Comparison of ENCODE assay signal across 17 cellular contexts in genomic region chr6:43734294-43734665, GRCh38. TPM values are rescaled to one million over a fixed set of nuclear protein-coding genes. Genes with fewer than 3 reads are reported as not detected.
DNase-seq lines count a peak whose midpoint lies in the region; ATAC-seq and TF ChIP-seq lines count a peak whose summit lies in the region.
"Had no signal": no experiment of that assay in that cellular context is flagged by ENCODE, and none has a peak within 500 bp of the region (broad histone marks: within the 10 kb centered on the region; RNA-seq: fewer than 3 reads in every experiment).

No MANE protein-coding gene starts in this region.

- peak overlapping the region; percentile 11 for H3K4me3 Mint-ChIP-seq in activated CD4-positive, alpha-beta T cell treated with anti-CD3 and anti-CD28 coated beads, Interleukin-2, amount 10 ng/mL, durations not matched to agents 24 days and 14 days
- no peak overlapping the region for H3K4me3 Mint-ChIP-seq in activated CD4-positive, alpha-beta T cell treated with anti-CD3 and anti-CD28 coated beads, Interleukin-2, amount 10 ng/mL, durations not matched to agents 7 days and 5 days
- no peak overlapping the region for H3K4me3 Mint-ChIP-seq in activated naive CD8-positive, alpha-beta T cell treated with anti-CD3 and anti-CD28 coated beads for 36 hours

- peaks cover 16% of the 10 kb centered on the region for H3K4me1 Mint-ChIP-seq in activated CD4-positive, alpha-beta T cell treated with anti-CD3 and anti-CD28 coated beads, Interleukin-2, amount 10 ng/mL, durations not matched to agents 24 days and 14 days
- H3K4me1 Mint-ChIP-seq in activated CD4-positive, alpha-beta T cell treated with anti-CD3 and anti-CD28 coated beads, Interleukin-2, amount 10 ng/mL, durations not matched to agents 7 days and 5 days: peaks cover 12% of the 10 kb centered on the region
- H3K4me1 Mint-ChIP-seq in activated naive CD8-positive, alpha-beta T cell treated with anti-CD3 and anti-CD28 coated beads for 36 hours: peaks cover 17% of the 10 kb centered on the region

- peaks cover 0 to 31% (median 24%) of the 10 kb centered on the region in 8 donors for H3K9me3 ChIP-seq in spleen
- H3K9me3 ChIP-seq: colonic mucosa had no signal

- H3K27ac Mint-ChIP-seq in activated CD4-positive, alpha-beta T cell treated with anti-CD3 and anti-CD28 coated beads, Interleukin-2, amount 10 ng/mL, durations not matched to agents 24 days and 14 days: peak overlapping the region; percentile 14
- no peak overlapping the region for H3K27ac Mint-ChIP-seq in activated CD4-positive, alpha-beta T cell treated with anti-CD3 and anti-CD28 coated beads, Interleukin-2, amount 10 ng/mL, durations not matched to agents 7 days and 5 days
- H3K27ac Mint-ChIP-seq in activated naive CD8-positive, alpha-beta T cell treated with anti-CD3 and anti-CD28 coated beads for 36 hours: peak overlapping the region; percentile 83
- H3K27ac Mint-ChIP-seq: activated T-helper 2 cell treated with anti-CD3 and anti-CD28 coated beads, Interferon-gamma antibody, Interleukin-2, Interleukin-4, amounts not matched to agents 10 μg/mL and 5 μg/mL and 100 μg/mL, durations not matched to agents 14 hours and 24 hours and 36 hours; progenitor cell of endocrine pancreas had no signal

- peaks cover 13% of the 10 kb centered on the region for H3K9me3 Mint-ChIP-seq in activated CD4-positive, alpha-beta T cell treated with anti-CD3 and anti-CD28 coated beads, Interleukin-2, amount 10 ng/mL, durations not matched to agents 24 days and 14 days
- H3K9me3 Mint-ChIP-seq in activated CD4-positive, alpha-beta T cell treated with anti-CD3 and anti-CD28 coated beads, Interleukin-2, amount 10 ng/mL, durations not matched to agents 7 days and 5 days: peaks cover 8% of the 10 kb centered on the region
- H3K9me3 Mint-ChIP-seq in activated naive CD8-positive, alpha-beta T cell treated with anti-CD3 and anti-CD28 coated beads for 36 hours: peaks cover 16% of the 10 kb centered on the region

- peaks cover 0 to 19% (median 12%) of the 10 kb centered on the region in 6 donors for H3K4me1 ChIP-seq in spleen
- H3K4me1 ChIP-seq: ascending aorta, colonic mucosa had no signal

- no peak overlapping the region for H3K4me3 ChIP-seq in spleen
- H3K4me3 ChIP-seq: ascending aorta, colonic mucosa, GM23248 had no signal

- ATAC-seq in HG03432 (IDR thresholded peaks at IDR 0.05; ENCODE audit: unreplicated experiment) (peak; percentile 20), HG03378 (IDR thresholded peaks at IDR 0.05; ENCODE audit: unreplicated experiment) (no peak)

- peaks cover 4% of the 10 kb centered on the region for H3K36me3 Mint-ChIP-seq in activated CD4-positive, alpha-beta T cell treated with anti-CD3 and anti-CD28 coated beads, Interleukin-2, amount 10 ng/mL, durations not matched to agents 24 days and 14 days (ENCODE audit: low read depth)
- peaks cover 6% of the 10 kb centered on the region for H3K36me3 Mint-ChIP-seq in activated CD4-positive, alpha-beta T cell treated with anti-CD3 and anti-CD28 coated beads, Interleukin-2, amount 10 ng/mL, durations not matched to agents 7 days and 5 days (ENCODE audit: low read depth)
- peaks cover 8% of the 10 kb centered on the region for H3K36me3 Mint-ChIP-seq in activated naive CD8-positive, alpha-beta T cell treated with anti-CD3 and anti-CD28 coated beads for 36 hours

- no peak for TF ChIP-seq POLR2A in spleen (IDR thresholded peaks at IDR 0.05)

- DNase-seq in activated CD4-positive, alpha-beta T cell treated with anti-CD3 and anti-CD28 coated beads, Interleukin-2, amount 10 ng/mL, durations not matched to agents 24 days and 14 days: no peak
- DNase-seq in activated CD4-positive, alpha-beta T cell treated with anti-CD3 and anti-CD28 coated beads, Interleukin-2, amount 10 ng/mL, durations not matched to agents 7 days and 5 days: no peak
- DNase-seq in activated naive CD8-positive, alpha-beta T cell treated with anti-CD3 and anti-CD28 coated beads for 36 hours: no peak
- DNase-seq in spleen: peak; percentile 49
- no peak for DNase-seq in MV-4-11 (lab: John Stamatoyannopoulos, UW)
- no peak for DNase-seq in NCI-H2196 (lab: John Stamatoyannopoulos, UW; ENCODE audit: unreplicated experiment)
- DNase-seq: colonic mucosa, foreskin fibroblast, GM23248, NCI-H1694 treated with DMSO at 0.1 percent for 48 hours, NCI-H510A treated with DMSO at 0.1 percent for 48 hours had no signal

- TF ChIP-seq CTCF in spleen (IDR thresholded peaks at IDR 0.05 in 8 of 11, conservative IDR thresholded peaks at IDR 0.05 in 3 of 11): no peak

- peak overlapping the region in 3 of 8 donors; percentile 10 to 57 (median 23) for H3K27ac ChIP-seq in spleen
- H3K27ac ChIP-seq: ascending aorta, colonic mucosa, GM23248 had no signal

- WGBS in spleen, 5 donors: 51 to 80% (median 63%) methylated on average over 3 of the region's 3 CpGs

- CTCF ChIA-PET in activated CD4-positive, alpha-beta T cell treated with anti-CD3 and anti-CD28 coated beads, Interleukin-2, amount 10 ng/mL, durations not matched to agents 7 days and 5 days (lab: Charles Lee): interaction anchor here (0.6 to 1.6 kb wide), 6 partner anchors 9 to 38 kb away, joined by 3 to 5 read pairs (median 4); no protein-coding TSS in a partner anchor

- no peaks in the 10 kb centered on the region for H3K27me3 ChIP-seq in spleen (replicated peaks in 1 of 7)
- H3K27me3 ChIP-seq: ascending aorta, colonic mucosa had no signal

- H3K27me3 Mint-ChIP-seq in activated CD4-positive, alpha-beta T cell treated with anti-CD3 and anti-CD28 coated beads, Interleukin-2, amount 10 ng/mL, durations not matched to agents 24 days and 14 days: peaks cover 2% of the 10 kb centered on the region
- peaks cover 2% of the 10 kb centered on the region for H3K27me3 Mint-ChIP-seq in activated CD4-positive, alpha-beta T cell treated with anti-CD3 and anti-CD28 coated beads, Interleukin-2, amount 10 ng/mL, durations not matched to agents 7 days and 5 days
- H3K27me3 Mint-ChIP-seq in activated naive CD8-positive, alpha-beta T cell treated with anti-CD3 and anti-CD28 coated beads for 36 hours: no peaks in the 10 kb centered on the region
- H3K27me3 Mint-ChIP-seq: CD8-positive, alpha-beta memory T cell; progenitor cell of endocrine pancreas had no signal

- intact Hi-C loops in activated CD4-positive, alpha-beta T cell treated with anti-CD3 and anti-CD28 coated beads, Interleukin-2, amount 10 ng/mL, durations not matched to agents 24 days and 14 days (cut with micrococcal nuclease): no loop called here
- intact Hi-C loops in spleen (cut with DNase I; ENCODE audit: low total_unique reads): no loop called here

- H3K36me3 ChIP-seq in spleen: no peaks in the 10 kb centered on the region
- H3K36me3 ChIP-seq: ascending aorta, colonic mucosa had no signal

- POLR2A ChIA-PET in activated CD4-positive, alpha-beta T cell treated with anti-CD3 and anti-CD28 coated beads, Interleukin-2, amount 10 ng/mL, durations not matched to agents 7 days and 5 days (lab: Charles Lee): no interaction called here

RNA-seq across cellular contexts. Expression of gene VEGFA, which starts 35.7 kb away (rescaled TPM):
- total RNA-seq in activated CD4-positive, alpha-beta T cell treated with anti-CD3 and anti-CD28 coated beads, Interleukin-2, amount 10 ng/mL, durations not matched to agents 24 days and 14 days: 62.9 and 64.6 TPM in 2 replicates
- 10 to 100 TPM; 23.7 to 25.8 TPM for total RNA-seq in activated CD4-positive, alpha-beta T cell treated with anti-CD3 and anti-CD28 coated beads, Interleukin-2, amount 10 ng/mL, durations not matched to agents 7 days and 5 days
- 10 to 100 TPM; 51.9 to 54.7 TPM for total RNA-seq in activated naive CD8-positive, alpha-beta T cell treated with anti-CD3 and anti-CD28 coated beads for 36 hours
- total RNA-seq in spleen: 100 to 1,000 TPM; 112 to 486 (median 203) TPM
- polyA plus RNA-seq in spleen: 10 to 100 TPM; 31.0 to 56.6 (median 36.0) TPM
- polyA plus RNA-seq: CD8-positive, alpha-beta memory T cell had no signal

RNA-seq across cellular contexts. Expression of gene MRPS18A, which starts 46.7 kb away (rescaled TPM):
- 47.4 and 50.1 TPM in 2 replicates for total RNA-seq in activated CD4-positive, alpha-beta T cell treated with anti-CD3 and anti-CD28 coated beads, Interleukin-2, amount 10 ng/mL, durations not matched to agents 24 days and 14 days
- 10 to 100 TPM; 37.3 to 46.4 TPM for total RNA-seq in activated CD4-positive, alpha-beta T cell treated with anti-CD3 and anti-CD28 coated beads, Interleukin-2, amount 10 ng/mL, durations not matched to agents 7 days and 5 days
- total RNA-seq in activated naive CD8-positive, alpha-beta T cell treated with anti-CD3 and anti-CD28 coated beads for 36 hours: 10 to 100 TPM; 63.8 to 65.3 TPM
- total RNA-seq in spleen: 10 to 100 TPM; 29.8 to 37.6 (median 30.9) TPM
- 10 to 100 TPM; 28.0 to 48.6 (median 34.3) TPM for polyA plus RNA-seq in spleen
